ENCODE assay signal across 11 cellular contexts in the genomic region with DNA sequence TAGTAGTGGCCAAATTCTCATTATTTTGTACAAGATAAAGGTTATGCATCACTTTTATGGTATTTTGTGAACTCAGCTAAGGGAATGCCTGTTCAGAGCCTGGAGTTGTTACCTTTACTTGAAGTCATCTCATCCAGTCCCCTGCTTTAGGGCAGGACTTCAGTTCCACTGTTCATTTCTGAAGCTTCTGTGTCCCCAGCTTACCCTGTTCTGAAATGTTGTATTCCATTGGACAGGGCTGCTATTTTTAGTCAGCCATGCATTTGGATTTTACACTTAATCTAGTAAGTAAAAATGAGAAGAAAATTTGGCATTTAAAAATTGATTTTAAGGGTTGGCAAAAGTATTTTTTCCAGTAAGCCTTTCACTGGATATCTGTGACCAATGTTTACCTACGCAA. TPM values are rescaled to one million over a fixed set of nuclear protein-coding genes. Genes with fewer than 3 reads are reported as not detected.
"Had no signal": no experiment of that assay in that cellular context is flagged by ENCODE, and none has a peak within 500 bp of the region (broad histone marks: within the 10 kb centered on the region; RNA-seq: fewer than 3 reads in every experiment).

No MANE protein-coding gene starts in this region.

- H3K4me3 ChIP-seq: Peyer's patch had no signal

- H3K36me3 ChIP-seq: brain microvascular endothelial cell, WERI-Rb-1 had no signal

- H3K27ac ChIP-seq: brain microvascular endothelial cell, KMS-11, Peyer's patch, WERI-Rb-1 had no signal

- H3K4me1 ChIP-seq: Peyer's patch had no signal

- H3K9me3 ChIP-seq: Peyer's patch had no signal

- H3K4me2 ChIP-seq: KMS-11 had no signal

- H3K9ac ChIP-seq: KMS-11 had no signal

- H3K27me3 ChIP-seq: brain microvascular endothelial cell, Peyer's patch had no signal

- DNase-seq: aorta had no signal

RNA-seq across cellular contexts. Expression of gene C4BPB, which starts 11.6 kb away (rescaled TPM):
- total RNA-seq: LHCN-M2, M059J had no signal

RNA-seq across cellular contexts. Expression of gene C4BPA, which starts 27.0 kb away (rescaled TPM):
- total RNA-seq: activated CD4-positive, alpha-beta memory T cell treated with anti-CD3 and anti-CD28 coated beads, Interleukin-2, amount 10 ng/mL, durations not matched to agents 7 days and 5 days; activated CD8-positive, alpha-beta memory T cell treated with anti-CD3 and anti-CD28 coated beads for 36 hours; activated T-cell treated with anti-CD3 and anti-CD28 coated beads, Interleukin-2, amount 50 U/mL, for 72 hours; activated T-helper 17 cell treated with anti-CD3 and anti-CD28 coated beads, Interleukin-2, amount 50 U/mL, for 72 hours; LHCN-M2 had no signal

RNA-seq across cellular contexts. Expression of gene C1orf116, which starts 44.5 kb away (rescaled TPM):
- total RNA-seq: activated CD8-positive, alpha-beta memory T cell treated with anti-CD3 and anti-CD28 coated beads for 36 hours; activated T-helper 17 cell treated with anti-CD3 and anti-CD28 coated beads, Interleukin-2, amount 50 U/mL, for 72 hours; M059J had no signal
